8 cellular contexts compared by ENCODE assay signal in the genomic region with DNA sequence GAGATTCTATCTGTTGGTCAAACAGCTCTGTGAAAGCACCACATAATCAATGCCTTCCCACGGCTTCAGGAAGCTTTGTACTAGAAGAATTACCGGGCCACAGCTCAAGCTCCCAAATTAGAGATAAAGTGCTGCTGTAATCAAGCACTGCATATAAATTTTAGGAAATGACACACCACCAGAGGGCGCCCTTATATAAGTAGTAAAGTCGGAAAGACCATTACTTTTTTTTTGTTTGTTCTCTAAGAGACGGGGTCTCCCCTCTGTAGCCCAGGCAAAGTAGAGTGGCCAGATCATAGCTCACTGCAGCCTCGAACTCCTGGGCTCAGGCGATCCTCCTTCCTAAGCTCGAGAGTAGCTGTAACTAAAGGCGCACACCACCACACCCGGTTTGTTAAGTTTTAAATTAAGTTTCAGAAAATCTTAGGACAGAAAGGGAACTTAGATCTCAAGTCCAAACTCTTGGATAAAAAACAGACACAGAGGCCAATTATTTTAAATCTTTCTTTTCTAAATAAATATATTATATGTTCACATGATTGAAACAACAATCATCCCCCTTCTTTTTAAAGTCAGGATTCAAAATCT. TPM values are rescaled to one million over a fixed set of nuclear protein-coding genes. Genes with fewer than 3 reads are reported as not detected.
DNase-seq lines count a peak whose midpoint lies in the region; ATAC-seq and TF ChIP-seq lines count a peak whose summit lies in the region.

No MANE protein-coding gene starts in this region.

- H3K4me3 ChIP-seq in AG10803 (ENCODE audit: low read length), result peak overlapping the region; percentile 49
- H3K4me3 ChIP-seq in heart right ventricle, result peak overlapping the region in 6 of 10 donors; percentile 19 to 38 (median 32)
- peak overlapping the region in 1 of 2 donors; percentile 7 for H3K4me3 ChIP-seq in uterus

- peak; percentile 71 for TF ChIP-seq CTCF in AG10803 (conservative IDR thresholded peaks at IDR 0.05; ENCODE audit: low read length)
- TF ChIP-seq CTCF in heart right ventricle (IDR thresholded peaks at IDR 0.05), result peak; percentile 55 to 87 (median 74)
- TF ChIP-seq CTCF in uterus (IDR thresholded peaks at IDR 0.05), result peak; percentile 66 to 77 (median 72)

- H3K36me3 ChIP-seq in heart right ventricle (no peaks in the 10 kb centered on the region), uterus (no peaks in the 10 kb centered on the region)

- H3K27ac ChIP-seq in heart right ventricle (peak overlapping the region in 2 of 10 donors; percentile 16 to 48), uterus (peak overlapping the region in 1 of 2 donors; percentile 18)

- ATAC-seq in GM19395 (IDR thresholded peaks at IDR 0.05; ENCODE audit: unreplicated experiment) (peak; percentile 66), heart right ventricle (peak in 7 of 8 donors; percentile 22 to 74 (median 56))

- DNase-seq in AG10803 (ENCODE audit: low read depth) (peak; percentile 74), NCI-H146 (lab: John Stamatoyannopoulos, UW) (peak; percentile 87), SW 1271 (lab: John Stamatoyannopoulos, UW) (peak; percentile 44 to 71), heart right ventricle (peak in 1 of 2 donors; percentile 89), putamen (ENCODE audit: low spot score) (peak; percentile 81), uterus (peak; percentile 60 to 89)
- DNase-seq in activated naive CD8-positive, alpha-beta T cell treated with anti-CD3 and anti-CD28 coated beads, Interleukin-2, amount 50 U/mL, for 16 hours (ENCODE audit: low read depth, low spot score), result peak; percentile 71

- H3K27me3 ChIP-seq in heart right ventricle (no peaks in the 10 kb centered on the region), uterus (no peaks in the 10 kb centered on the region)

- intact Hi-C loops in heart right ventricle (cut with DNase I), result loop anchor here in 6 of 10 donors (2.0 to 10.0 kb wide), 7 partner anchors 35 to 153 kb away; partner anchors contain the start of genes DDIAS (in 5 of the 6) and PRCP (in 5 of the 6)
- intact Hi-C loops in uterus (cut with DNase I; ENCODE audit: low total_unique reads), result no loop called here

- 16 to 22% methylated on average over 10 of the region's 10 CpGs for WGBS in heart right ventricle, 2 donors

- H3K9me3 ChIP-seq in heart right ventricle (no peaks in the 10 kb centered on the region), uterus (no peaks in the 10 kb centered on the region)

- TF ChIP-seq POLR2A in uterus (IDR thresholded peaks at IDR 0.05), result no peak

- H3K4me1 ChIP-seq in heart right ventricle, result peaks cover 0 to 69% (median 29%) of the 10 kb centered on the region in 9 donors
- no peaks in the 10 kb centered on the region for H3K4me1 ChIP-seq in uterus

RNA-seq across cellular contexts. Expression of gene PRCP, which starts 32.6 kb away (rescaled TPM):
- total RNA-seq in heart right ventricle (10 to 100 TPM; 28.8 to 89.8 (median 41.4) TPM), uterus (100 to 1,000 TPM in 1 of 4 donors, 10 to 100 TPM in 3; 59.9 to 206 (median 92.3) TPM)
- polyA plus RNA-seq in heart right ventricle, result 10 to 100 TPM; 18.0 to 42.0 TPM

RNA-seq across cellular contexts. Expression of gene DDIAS, which starts 33.9 kb away (rescaled TPM):
- total RNA-seq in heart right ventricle (1 to 10 TPM in 3 of 10 donors, under 1 TPM in 7; 0.13 to 2.4 (median 0.65) TPM), uterus (1 to 10 TPM in 2 of 4 donors, under 1 TPM in 1, not detected in 1; 0.59 to 6.2 (median 2.2) TPM)
- under 1 TPM; 0.37 to 0.38 TPM for polyA plus RNA-seq in heart right ventricle
